Comparison of ENCODE assay signal across 13 cellular contexts in genomic region chr12:115338566-115339294, GRCh38.
DNase-seq lines count a peak whose midpoint lies in the region; ATAC-seq and TF ChIP-seq lines count a peak whose summit lies in the region.
"Had no signal": no experiment of that assay in that cellular context is flagged by ENCODE, and none has a peak within 500 bp of the region (broad histone marks: within the 10 kb centered on the region; RNA-seq: fewer than 3 reads in every experiment).

No MANE protein-coding gene starts in this region.

- 64 to 67% methylated on average over 9 of the region's 9 CpGs for WGBS in lower leg skin, 2 donors

- ATAC-seq in GM21529 (IDR thresholded peaks at IDR 0.05; ENCODE audit: unreplicated experiment): peak; percentile 72
- no peak for ATAC-seq in GM18861 (IDR thresholded peaks at IDR 0.05; ENCODE audit: unreplicated experiment)
- ATAC-seq: left colon had no signal

- H3K4me3 ChIP-seq in fibroblast of villous mesenchyme (ENCODE audit: low read depth, low read length) (no peak overlapping the region), lower leg skin (ENCODE audit: low read depth, poor library complexity, severe bottlenecking) (no peak overlapping the region)
- H3K4me3 ChIP-seq: spleen, upper lobe of left lung had no signal

- intact Hi-C loops in lower leg skin (cut with DNase I; ENCODE audit: low total_unique reads): no loop called here

- no peak for TF ChIP-seq POLR2A in lower leg skin (IDR thresholded peaks at IDR 0.05)

- DNase-seq in AG09319 (ENCODE audit: extremely low read depth, low read depth) (peak; percentile 18), M059J (ENCODE audit: low read depth) (peak; percentile 87), fibroblast of villous mesenchyme (ENCODE audit: low read depth) (peak; percentile 38), lower leg skin (ENCODE audit: low spot score in 2 of 2) (no peak), activated T-cell treated with anti-CD3 and anti-CD28 coated beads for 4 hours (no peak), amniotic stem cell (lab: John Stamatoyannopoulos, UW) (no peak)
- DNase-seq: ACHN; activated T-cell treated with anti-CD3 and anti-CD28 coated beads, Interleukin-2, amount 50 U/mL, for 72 hours; left colon; spleen; upper lobe of left lung had no signal

- TF ChIP-seq CTCF in AG09319 (IDR thresholded peaks at IDR 0.05; ENCODE audit: low read depth, low read length): no peak
- no peak for TF ChIP-seq CTCF in fibroblast of villous mesenchyme (IDR thresholded peaks at IDR 0.05; ENCODE audit: insufficient read depth, low read depth, low read length)
- TF ChIP-seq CTCF in lower leg skin (IDR thresholded peaks at IDR 0.05): no peak

Comparison
In these comparisons a context has a peak if more than half of its experiments do, and no peak if none do; other contexts are left out.
1. DNase-seq: peak in AG09319 (single experiment), M059J (single experiment) and fibroblast of villous mesenchyme (single experiment); none in lower leg skin (0 of 2), activated T-cell treated with anti-CD3 and anti-CD28 coated beads for 4 hours (single experiment) and amniotic stem cell (single experiment).